In the genomic region with DNA sequence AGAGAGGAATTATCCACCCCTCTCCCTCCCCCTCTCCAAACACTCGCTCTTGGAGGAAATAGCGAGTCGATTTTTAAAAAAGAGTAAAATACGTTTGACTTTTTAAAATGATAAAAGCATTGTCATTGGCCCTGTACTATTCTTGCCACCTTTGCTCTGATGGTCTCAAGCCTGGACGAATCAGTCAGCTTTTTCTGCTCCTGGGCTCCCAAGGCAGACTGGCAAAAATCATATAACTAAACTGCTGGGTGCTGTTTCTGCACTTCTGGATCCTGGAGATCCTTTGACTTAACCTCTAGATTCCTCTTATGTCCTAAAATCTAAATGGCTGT, we compare ENCODE assay signal across 1 cellular context.
TF ChIP-seq lines count a peak whose summit lies in the region.

No MANE protein-coding gene starts in this region.

TF ChIP-seq in IMR-90, 13 proteins besides CTCF, POLR2A, EP300 and RAD21 (continued from another document):
- TF ChIP-seq RFX5 (IDR thresholded peaks at IDR 0.05; ENCODE audit: low read depth, low read length) (no peak), ELK1 (IDR thresholded peaks at IDR 0.05; ENCODE audit: borderline replicate concordance, low read depth, low read length) (no peak), MAFK (IDR thresholded peaks at IDR 0.05; ENCODE audit: low read depth, low read length) (no peak), MXI1 (IDR thresholded peaks at IDR 0.05; ENCODE audit: borderline replicate concordance, low read depth, low read length) (no peak), FOS (IDR thresholded peaks at IDR 0.05; ENCODE audit: low read depth, low read length) (no peak), SMC3 (IDR thresholded peaks at IDR 0.05; ENCODE audit: low read depth, low read length) (no peak), BHLHE40 (IDR thresholded peaks at IDR 0.05; ENCODE audit: low read depth, low read length) (no peak)
